ENCODE assay signal across 8 cellular contexts in genomic region chr3:185935465-185936263, GRCh38. TPM values are rescaled to one million over a fixed set of nuclear protein-coding genes. Genes with fewer than 3 reads are reported as not detected.
A peak's percentile ranks its signal among the peaks of the same experiment; 100 is the strongest.
DNase-seq lines count a peak whose midpoint lies in the region; ATAC-seq and TF ChIP-seq lines count a peak whose summit lies in the region.

No MANE protein-coding gene starts in this region.

- H3K9ac ChIP-seq in endocrine pancreas (ENCODE audit: control insufficient read depth, insufficient read depth, low read length) = peak overlapping the region; percentile 100

- no peak overlapping the region for H3K27ac ChIP-seq in ovary

- H3K36me3 ChIP-seq in endocrine pancreas (ENCODE audit: control insufficient read depth, insufficient read depth, low read length) (peaks cover 4% of the 10 kb centered on the region), ovary (no peaks in the 10 kb centered on the region)

- no peak for TF ChIP-seq EP300 in ovary (IDR thresholded peaks at IDR 0.05)

- peak overlapping the region; percentile 89 for H3K4me3 ChIP-seq in GM08714 (ENCODE audit: low read length)
- H3K4me3 ChIP-seq in endocrine pancreas (ENCODE audit: control insufficient read depth, insufficient read depth, low read length) = peak overlapping the region; percentile 100
- H3K4me3 ChIP-seq in ovary = peak overlapping the region; percentile 95

- TF ChIP-seq POLR2A in ovary (IDR thresholded peaks at IDR 0.05) = no peak

- H3K27me3 ChIP-seq in endocrine pancreas (ENCODE audit: control insufficient read depth, insufficient read depth, low read length) = no peaks in the 10 kb centered on the region
- no peaks in the 10 kb centered on the region for H3K27me3 ChIP-seq in ovary

- TF ChIP-seq CTCF in ovary (IDR thresholded peaks at IDR 0.05) = no peak

- H3K4me1 ChIP-seq in endocrine pancreas (ENCODE audit: control insufficient read depth, insufficient read depth, low read length) (peaks cover 37% of the 10 kb centered on the region), ovary (ENCODE audit: insufficient read depth) (peaks cover 9% of the 10 kb centered on the region)

- DNase-seq in NCI-H69 (lab: John Stamatoyannopoulos, UW) (peak; percentile 44), ovary (no peak), RPMI8226 (no peak), putamen (ENCODE audit: low spot score) (no peak), RKO (ENCODE audit: low spot score) (no peak)

- intact Hi-C loops in ovary (cut with DNase I) = loop anchor here in 3 of 4 donors (5.0 to 10.0 kb wide), 4 partner anchors 111 to 849 kb away; partner anchors contain the start of genes EIF4A2 (in 2 of the 3) and IGF2BP2 (in 1 of the 3)

- 1 to 2% (median 2%) methylated on average over 11 of the region's 11 CpGs for WGBS in ovary, 3 donors

- no peaks in the 10 kb centered on the region for H3K9me3 ChIP-seq in endocrine pancreas (ENCODE audit: control insufficient read depth, low read length)
- no peaks in the 10 kb centered on the region for H3K9me3 ChIP-seq in ovary

- ATAC-seq in GM19467 (IDR thresholded peaks at IDR 0.05; ENCODE audit: unreplicated experiment) = no peak

RNA-seq across cellular contexts. Expression of gene TRA2B, which starts 2.1 kb away (rescaled TPM):
- total RNA-seq in ovary = 100 to 1,000 TPM; 108 to 158 (median 119) TPM
- 100 to 1,000 TPM in 1 of 2 donors, 10 to 100 TPM in 1; 83.0 to 132 TPM for polyA plus RNA-seq in ovary
